ENCODE assay signal across 17 cellular contexts in the genomic region with DNA sequence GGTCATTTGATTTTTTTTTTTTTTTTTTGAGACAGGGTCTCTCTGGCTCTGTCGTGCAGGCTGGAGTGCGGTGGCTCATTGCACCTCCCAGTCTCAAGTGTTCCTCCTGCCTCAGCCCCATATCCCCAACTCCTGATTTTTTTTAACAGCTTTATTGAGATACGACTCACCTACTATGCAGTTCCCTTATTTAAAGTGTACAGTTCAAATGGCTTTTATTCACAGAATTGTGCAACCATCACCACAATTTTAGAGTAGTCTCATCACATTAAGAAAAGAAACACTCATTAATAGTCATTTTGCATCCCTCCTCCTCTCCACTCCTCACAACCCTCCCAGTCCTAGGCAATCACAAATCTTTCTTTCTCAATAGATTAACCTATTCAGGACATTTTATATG. TPM values are rescaled to one million over a fixed set of nuclear protein-coding genes. Genes with fewer than 3 reads are reported as not detected.
DNase-seq lines count a peak whose midpoint lies in the region; ATAC-seq, FAIRE-seq and TF ChIP-seq lines count a peak whose summit lies in the region.
"Had no signal": no experiment of that assay in that cellular context is flagged by ENCODE, and none has a peak within 500 bp of the region (broad histone marks: within the 10 kb centered on the region; RNA-seq: fewer than 3 reads in every experiment).

No MANE protein-coding gene starts in this region.

- H3K79me2 ChIP-seq in mammary epithelial cell (ENCODE audit: insufficient read depth, low read length), result peaks cover 32% of the 10 kb centered on the region

- DNase-seq in mammary epithelial cell (peak; percentile 75), breast epithelium (ENCODE audit: low spot score in 2 of 2) (no peak), NOMO-1 treated with DMSO at 0.1 percent for 48 hours (lab: John Stamatoyannopoulos, UW; ENCODE audit: unreplicated experiment) (peak; percentile 68), epithelial cell of esophagus (ENCODE audit: low read depth) (peak; percentile 40), pancreas (no peak), GM19238 (ENCODE audit: insufficient read length, low spot score) (no peak), C1 segment of cervical spinal cord (lab: John Stamatoyannopoulos, UW) (no peak)
- DNase-seq: NCI-H1048; stimulated activated CD4-positive, alpha-beta T cell treated with anti-CD3 and anti-CD28 coated beads, Interleukin-2, amount 100 ng/mL, for 48 hours; substantia nigra; SW 1271; WERI-Rb-1 had no signal

- CTCF ChIA-PET in mammary epithelial cell (lab: Charles Lee; ENCODE audit: low non-redundant PET), result no interaction called here

- BruUV-seq in mammary epithelial cell (replicated peaks; lab: Mats Ljungman, UMichigan), result no TSS peak

- H3K27ac ChIP-seq in mammary epithelial cell (ENCODE audit: insufficient read depth, low read depth, low read length) (no peak overlapping the region), breast epithelium (no peak overlapping the region), pancreas (no peak overlapping the region)
- H3K27ac ChIP-seq: parathyroid adenoma, WERI-Rb-1 had no signal

- no peaks in the 10 kb centered on the region for H3K36me3 ChIP-seq in mammary epithelial cell (ENCODE audit: insufficient read depth, low read length)
- H3K36me3 ChIP-seq in breast epithelium, result no peaks in the 10 kb centered on the region
- H3K36me3 ChIP-seq in pancreas, result no peaks in the 10 kb centered on the region

- H3K4me3 ChIP-seq in mammary epithelial cell (replicated peaks in 1 of 3; ENCODE audit: insufficient read depth in 1 of 3, low read depth in 2 of 3, low read length in 3 of 3) (no peak overlapping the region), breast epithelium (no peak overlapping the region), epithelial cell of esophagus (ENCODE audit: low read length) (no peak overlapping the region), pancreas (no peak overlapping the region)

- no peak overlapping the region for H3K9ac ChIP-seq in mammary epithelial cell (ENCODE audit: insufficient read depth, low read length)
- H3K9ac ChIP-seq: parathyroid adenoma had no signal

- ATAC-seq in pancreas, result no peak
- no peak for ATAC-seq in GM21529 (IDR thresholded peaks at IDR 0.05; ENCODE audit: unreplicated experiment)
- ATAC-seq: left lobe of liver had no signal

- no peak overlapping the region for H2AFZ ChIP-seq in mammary epithelial cell (ENCODE audit: low read depth, low read length)
- H2AFZ ChIP-seq: parathyroid adenoma had no signal

- H3K27me3 ChIP-seq in mammary epithelial cell (ENCODE audit: insufficient read depth, low read length) (no peaks in the 10 kb centered on the region), breast epithelium (no peaks in the 10 kb centered on the region), pancreas (no peaks in the 10 kb centered on the region)

- FAIRE-seq in pancreas (lab: Jason Lieb, UNC), result no peak
- FAIRE-seq: D721Med, G401.6 had no signal

- peaks cover 15% of the 10 kb centered on the region for H4K20me1 ChIP-seq in mammary epithelial cell (ENCODE audit: insufficient read depth, low read length)

- TF ChIP-seq CTCF in mammary epithelial cell (conservative IDR thresholded peaks at IDR 0.05 in 1 of 2, IDR thresholded peaks at IDR 0.05 in 1 of 2; ENCODE audit: extremely low read depth in 1 of 2, insufficient read depth in 1 of 2, low read depth in 1 of 2, low read length in 2 of 2) (no peak), breast epithelium (IDR thresholded peaks at IDR 0.05) (no peak), epithelial cell of esophagus (IDR thresholded peaks at IDR 0.05; ENCODE audit: insufficient read depth, low read depth, low read length, missing control alignments) (no peak), pancreas (IDR thresholded peaks at IDR 0.05) (no peak)

- intact Hi-C loops in mammary epithelial cell (cut with micrococcal nuclease), result loop anchor here (5.0 to 10.0 kb wide), 2 partner anchors 205 to 282 kb away; no protein-coding TSS in a partner anchor
- intact Hi-C loops in breast epithelium (cut with DNase I; ENCODE audit: low total_unique reads), result no loop called here
- intact Hi-C loops in pancreas (cut with DNase I), result no loop called here

- no peak for TF ChIP-seq POLR2A in breast epithelium (IDR thresholded peaks at IDR 0.05)

- H3K4me2 ChIP-seq in mammary epithelial cell (ENCODE audit: insufficient read depth, low read depth, low read length), result no peak overlapping the region

- no peaks in the 10 kb centered on the region for H3K9me3 ChIP-seq in mammary epithelial cell (replicated peaks; ENCODE audit: insufficient read depth, low read length)
- H3K9me3 ChIP-seq in breast epithelium, result no peaks in the 10 kb centered on the region
- H3K9me3 ChIP-seq in pancreas, result no peaks in the 10 kb centered on the region

- H3K4me1 ChIP-seq in mammary epithelial cell (ENCODE audit: insufficient read depth, low read length), result peaks cover 21% of the 10 kb centered on the region
- H3K4me1 ChIP-seq in breast epithelium, result peaks cover 0 to 8% of the 10 kb centered on the region in 2 donors
- peaks cover 6 to 20% (median 10%) of the 10 kb centered on the region in 3 donors for H3K4me1 ChIP-seq in pancreas

- WGBS in mammary epithelial cell (ENCODE audit: low coverage, missing lambda C conversion rate), result 100% methylated on average over 1 of the region's 3 CpGs
- 84 to 89% methylated on average over 3 of the region's 3 CpGs for WGBS in pancreas, 2 donors

- in situ Hi-C loops in mammary epithelial cell (cut with MboI; ENCODE audit: low sequenced_read_pairs in 2 of 2), result no loop called here

- dilution Hi-C loops in mammary epithelial cell (cut with HindIII; ENCODE audit: low sequenced_read_pairs), result loop anchor here (5.0 kb wide), 1 partner anchor 53 kb away; no protein-coding TSS in a partner anchor

RNA-seq across cellular contexts. Expression of gene TRA2B, which starts 1.9 kb away (rescaled TPM):
- total RNA-seq in mammary epithelial cell (100 to 1,000 TPM; 117 to 151 TPM), breast epithelium (100 to 1,000 TPM; 163 to 278 (median 179) TPM), pancreas (10 to 100 TPM; 27.4 to 59.1 (median 47.3) TPM)
- polyA plus RNA-seq in mammary epithelial cell (130 TPM), pancreas (10 to 100 TPM; 44.1 to 79.2 TPM)
- 210 TPM for polyA minus RNA-seq in mammary epithelial cell

Comparison
In these comparisons a context has a peak if more than half of its experiments do, and no peak if none do; other contexts are left out.
1. DNase-seq: peak in mammary epithelial cell (single experiment), NOMO-1 treated with DMSO at 0.1 percent for 48 hours (single experiment) and epithelial cell of esophagus (single experiment); none in breast epithelium (0 of 2), pancreas (0 of 6), GM19238 (single experiment) and C1 segment of cervical spinal cord (0 of 14).